1 cellular context compared by ENCODE assay signal in the genomic region with DNA sequence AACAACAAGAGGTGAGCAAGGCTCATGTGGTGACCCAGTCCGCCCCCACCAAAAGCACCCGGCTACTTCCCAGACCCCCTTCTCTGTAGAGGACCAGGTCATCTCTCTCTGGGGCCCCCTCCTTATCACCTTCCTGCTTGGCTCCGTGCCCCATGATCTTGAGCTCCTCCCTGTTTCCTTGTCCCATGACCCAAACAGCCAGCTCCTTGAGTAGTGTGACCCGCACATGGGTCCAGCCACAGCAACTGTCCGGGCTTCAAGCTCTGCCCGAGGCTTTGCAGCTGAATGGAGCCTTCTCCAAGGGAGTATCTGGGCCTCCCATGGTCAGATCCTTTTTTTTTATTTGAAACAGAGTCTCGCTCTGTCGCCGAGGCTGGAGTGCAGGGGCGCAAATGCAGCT.
TF ChIP-seq lines count a peak whose summit lies in the region.

No MANE protein-coding gene starts in this region.

TF ChIP-seq in endothelial cell of umbilical vein, 7 proteins besides CTCF, POLR2A, EP300 and RAD21:
- TF ChIP-seq EZH2 (IDR thresholded peaks at IDR 0.05; ENCODE audit: borderline replicate concordance, low read depth, low read length, severe bottlenecking) = no peak
- TF ChIP-seq JUN (IDR thresholded peaks at IDR 0.05; ENCODE audit: borderline replicate concordance, insufficient read depth, insufficient read length, low read depth) = no peak
- TF ChIP-seq MAX (IDR thresholded peaks at IDR 0.05; ENCODE audit: insufficient read depth, insufficient read length) = no peak
- no peak for TF ChIP-seq GATA2 (IDR thresholded peaks at IDR 0.05; ENCODE audit: insufficient read depth, insufficient read length, low read depth, low read length)
- TF ChIP-seq POLR2AphosphoS5 (IDR thresholded peaks at IDR 0.05; ENCODE audit: insufficient read depth, low read depth, low read length) = no peak
- no peak for TF ChIP-seq FOS (IDR thresholded peaks at IDR 0.05; ENCODE audit: borderline replicate concordance, insufficient read depth, low read length)
- TF ChIP-seq MYC (IDR thresholded peaks at IDR 0.05; ENCODE audit: low read depth, low read length) = no peak
